In the genomic region with DNA sequence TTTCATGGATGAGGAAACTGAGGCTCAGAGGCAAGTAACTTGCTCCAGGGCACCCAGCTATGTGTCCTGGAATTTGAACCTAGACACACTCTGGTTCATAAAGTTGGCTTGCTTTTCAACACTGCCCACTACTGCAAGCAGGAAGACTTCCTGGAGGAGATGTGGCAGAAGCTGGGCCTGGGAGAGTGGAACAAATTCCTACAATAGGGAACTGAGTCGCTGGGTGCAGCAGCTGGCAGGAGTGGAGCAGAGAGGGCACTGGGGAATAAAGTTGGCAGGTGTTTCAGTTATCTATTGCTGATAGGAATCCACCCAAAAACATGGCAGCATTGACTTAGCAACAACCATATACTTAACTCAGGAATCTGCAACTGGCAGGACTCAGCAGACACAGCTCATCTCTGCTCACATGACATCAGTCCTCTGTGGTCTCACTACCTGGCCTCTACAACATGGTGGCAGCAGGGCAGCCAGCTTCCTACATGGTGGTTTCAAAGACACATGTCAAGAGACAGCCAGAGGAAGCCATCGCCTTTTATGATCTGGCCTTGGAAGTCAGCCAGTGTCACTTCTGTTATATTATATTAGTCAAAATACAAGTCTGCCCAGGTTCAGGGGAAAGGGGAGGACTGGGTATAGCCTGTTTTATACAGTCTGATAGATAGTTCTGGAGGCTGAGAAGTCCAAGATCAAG, we compare ENCODE assay signal across 15 cellular contexts. TPM values are rescaled to one million over a fixed set of nuclear protein-coding genes. Genes with fewer than 3 reads are reported as not detected.
DNase-seq lines count a peak whose midpoint lies in the region; ATAC-seq, FAIRE-seq and TF ChIP-seq lines count a peak whose summit lies in the region.
"Had no signal": no experiment of that assay in that cellular context is flagged by ENCODE, and none has a peak within 500 bp of the region (broad histone marks: within the 10 kb centered on the region; RNA-seq: fewer than 3 reads in every experiment).

No MANE protein-coding gene starts in this region.

- H3K4me3 Mint-ChIP-seq in activated CD8-positive, alpha-beta memory T cell treated with anti-CD3 and anti-CD28 coated beads, Interleukin-2, amount 10 ng/mL, durations not matched to agents 7 days and 5 days, result no peak overlapping the region
- no peak overlapping the region for H3K4me3 Mint-ChIP-seq in naive thymus-derived CD4-positive, alpha-beta T cell
- no peak overlapping the region for H3K4me3 Mint-ChIP-seq in MCF 10A (ENCODE audit: unreplicated experiment)
- H3K4me3 Mint-ChIP-seq: neural progenitor cell had no signal

- FAIRE-seq in frontal cortex (lab: Jason Lieb, UNC), result no peak
- FAIRE-seq: astrocyte had no signal

- H3K9me3 Mint-ChIP-seq in activated CD8-positive, alpha-beta memory T cell treated with anti-CD3 and anti-CD28 coated beads, Interleukin-2, amount 10 ng/mL, durations not matched to agents 7 days and 5 days (ENCODE audit: low read depth), result no peaks in the 10 kb centered on the region
- no peaks in the 10 kb centered on the region for H3K9me3 Mint-ChIP-seq in naive thymus-derived CD4-positive, alpha-beta T cell
- no peaks in the 10 kb centered on the region for H3K9me3 Mint-ChIP-seq in MCF 10A (ENCODE audit: unreplicated experiment)
- H3K9me3 Mint-ChIP-seq: neural progenitor cell had no signal

- H3K27me3 ChIP-seq in naive thymus-derived CD4-positive, alpha-beta T cell (ENCODE audit: control insufficient read depth in 2 of 2, insufficient read depth in 2 of 2, low read length in 2 of 2), result no peaks in the 10 kb centered on the region
- H3K27me3 ChIP-seq: neural progenitor cell, upper lobe of right lung had no signal

- CTCF ChIA-PET in activated CD8-positive, alpha-beta memory T cell treated with anti-CD3 and anti-CD28 coated beads, Interleukin-2, amount 10 ng/mL, durations not matched to agents 7 days and 5 days (lab: Charles Lee), result interaction anchor here (0.9 to 2.5 kb wide), 6 partner anchors 9 to 62 kb away, joined by 3 to 13 read pairs (median 5); no protein-coding TSS in a partner anchor
- CTCF ChIA-PET in naive thymus-derived CD4-positive, alpha-beta T cell (lab: Charles Lee), result interaction anchor here (1.0 kb wide), 2 partner anchors 37 to 39 kb away, joined by 3 read pairs; no protein-coding TSS in a partner anchor
- CTCF ChIA-PET in MCF 10A (lab: Yijun Ruan, JAX), result interaction anchor here (0.5 to 3.3 kb wide), 3 partner anchors 14 to 62 kb away, joined by 3 to 18 read pairs (median 3); no protein-coding TSS in a partner anchor

- H3K4me3 ChIP-seq in naive thymus-derived CD4-positive, alpha-beta T cell (ENCODE audit: low read length), result no peak overlapping the region
- H3K4me3 ChIP-seq: neural progenitor cell, upper lobe of right lung had no signal

- POLR2A ChIA-PET in naive thymus-derived CD4-positive, alpha-beta T cell (lab: Charles Lee), result no interaction called here
- POLR2A ChIA-PET in MCF 10A (lab: Yijun Ruan, JAX), result no interaction called here

- no TSS peak for BruUV-seq in MCF 10A (replicated peaks; lab: Mats Ljungman, UMichigan)

- TF ChIP-seq CTCF in MCF 10A (IDR thresholded peaks at IDR 0.05; ENCODE audit: unreplicated experiment), result no peak

- H3K9me3 ChIP-seq in naive thymus-derived CD4-positive, alpha-beta T cell (ENCODE audit: control insufficient read depth in 2 of 3, low read length in 3 of 3), result no peaks in the 10 kb centered on the region
- H3K9me3 ChIP-seq: upper lobe of right lung had no signal

- H3K27me3 Mint-ChIP-seq in activated CD8-positive, alpha-beta memory T cell treated with anti-CD3 and anti-CD28 coated beads, Interleukin-2, amount 10 ng/mL, durations not matched to agents 7 days and 5 days, result peaks cover 23% of the 10 kb centered on the region
- H3K27me3 Mint-ChIP-seq in naive thymus-derived CD4-positive, alpha-beta T cell, result peaks cover 0 to 15% (median 4%) of the 10 kb centered on the region in 5 donors
- H3K27me3 Mint-ChIP-seq in MCF 10A (ENCODE audit: insufficient read depth, unreplicated experiment), result no peaks in the 10 kb centered on the region

- peak; percentile 60 for DNase-seq in activated CD8-positive, alpha-beta memory T cell treated with anti-CD3 and anti-CD28 coated beads, Interleukin-2, amount 10 ng/mL, durations not matched to agents 7 days and 5 days
- no peak for DNase-seq in activated CD8-positive, alpha-beta memory T cell treated with anti-CD3 and anti-CD28 coated beads for 24 hours
- DNase-seq in NOMO-1 treated with DMSO at 0.1 percent for 48 hours (lab: John Stamatoyannopoulos, UW; ENCODE audit: unreplicated experiment) (peak; percentile 44), MCF 10A (ENCODE audit: unreplicated experiment) (no peak), frontal cortex (ENCODE audit: low spot score in 2 of 2) (no peak)
- no peak for DNase-seq in naive thymus-derived CD4-positive, alpha-beta T cell
- DNase-seq: activated CD8-positive, alpha-beta memory T cell treated with anti-CD3 and anti-CD28 coated beads, Interleukin-2, amount 50 U/mL, for 4 hours; left cardiac atrium; MM.1S; NCI-H774; SW 1271; upper lobe of right lung had no signal

- H3K4me1 ChIP-seq in naive thymus-derived CD4-positive, alpha-beta T cell (ENCODE audit: control insufficient read depth in 2 of 2, insufficient read depth in 2 of 2, low read length in 2 of 2), result no peaks in the 10 kb centered on the region
- H3K4me1 ChIP-seq: neural progenitor cell had no signal

- peaks cover 29% of the 10 kb centered on the region for H3K4me1 Mint-ChIP-seq in activated CD8-positive, alpha-beta memory T cell treated with anti-CD3 and anti-CD28 coated beads, Interleukin-2, amount 10 ng/mL, durations not matched to agents 7 days and 5 days
- peaks cover 6 to 25% (median 8%) of the 10 kb centered on the region in 7 donors for H3K4me1 Mint-ChIP-seq in naive thymus-derived CD4-positive, alpha-beta T cell
- peaks cover 28% of the 10 kb centered on the region for H3K4me1 Mint-ChIP-seq in MCF 10A (ENCODE audit: insufficient read depth, unreplicated experiment)

- peak; percentile 72 for ATAC-seq in activated CD8-positive, alpha-beta memory T cell treated with anti-CD3 and anti-CD28 coated beads, Interleukin-2, amount 10 ng/mL, durations not matched to agents 7 days and 5 days
- peak; percentile 31 for ATAC-seq in naive thymus-derived CD4-positive, alpha-beta T cell
- ATAC-seq: left cardiac atrium, upper lobe of right lung had no signal

- no peaks in the 10 kb centered on the region for H3K36me3 Mint-ChIP-seq in activated CD8-positive, alpha-beta memory T cell treated with anti-CD3 and anti-CD28 coated beads, Interleukin-2, amount 10 ng/mL, durations not matched to agents 7 days and 5 days
- no peaks in the 10 kb centered on the region for H3K36me3 Mint-ChIP-seq in naive thymus-derived CD4-positive, alpha-beta T cell
- no peaks in the 10 kb centered on the region for H3K36me3 Mint-ChIP-seq in MCF 10A (ENCODE audit: insufficient read depth, unreplicated experiment)
- H3K36me3 Mint-ChIP-seq: neural progenitor cell had no signal

- H3K27ac ChIP-seq in naive thymus-derived CD4-positive, alpha-beta T cell (ENCODE audit: low read depth, low read length), result no peak overlapping the region
- H3K27ac ChIP-seq: neural progenitor cell, upper lobe of right lung had no signal

- H3K27ac Mint-ChIP-seq in activated CD8-positive, alpha-beta memory T cell treated with anti-CD3 and anti-CD28 coated beads, Interleukin-2, amount 10 ng/mL, durations not matched to agents 7 days and 5 days, result no peak overlapping the region
- no peak overlapping the region for H3K27ac Mint-ChIP-seq in naive thymus-derived CD4-positive, alpha-beta T cell
- no peak overlapping the region for H3K27ac Mint-ChIP-seq in MCF 10A (ENCODE audit: low read depth, unreplicated experiment)
- H3K27ac Mint-ChIP-seq: neural progenitor cell had no signal

- intact Hi-C loops in naive thymus-derived CD4-positive, alpha-beta T cell (cut with micrococcal nuclease), result loop anchor here in 1 of 2 donors (10.0 kb wide), 1 partner anchor 275 kb away; a partner anchor contains a TSS
- intact Hi-C loops in MCF 10A (cut with micrococcal nuclease), result no loop called here

- H3K36me3 ChIP-seq in naive thymus-derived CD4-positive, alpha-beta T cell (ENCODE audit: control insufficient read depth in 2 of 3, insufficient read depth in 3 of 3, low read length in 3 of 3), result no peaks in the 10 kb centered on the region
- H3K36me3 ChIP-seq: neural progenitor cell, upper lobe of right lung had no signal

RNA-seq across cellular contexts. Expression of a gene that starts 10.6 kb away (rescaled TPM):
- total RNA-seq in activated CD8-positive, alpha-beta memory T cell treated with anti-CD3 and anti-CD28 coated beads, Interleukin-2, amount 10 ng/mL, durations not matched to agents 7 days and 5 days, result under 1 TPM in 1 of 2 experiments, not detected in 1; 0.16 TPM
- total RNA-seq in naive thymus-derived CD4-positive, alpha-beta T cell, result 1 to 10 TPM in 1 of 5 experiments, under 1 TPM in 3, not detected in 1; 0.13 to 1.0 (median 0.57) TPM
- polyA plus RNA-seq in naive thymus-derived CD4-positive, alpha-beta T cell, result under 1 TPM in 1 of 2 donors, not detected in 1; 0.69 TPM
- total RNA-seq in MCF 10A (2022), result 20.6 and 22.7 TPM in 2 replicates
- 4.1 TPM for total RNA-seq in frontal cortex

RNA-seq across cellular contexts. Expression of a gene that starts 30.5 kb away (rescaled TPM):
- under 1 TPM; 0.42 to 0.47 TPM for total RNA-seq in activated CD8-positive, alpha-beta memory T cell treated with anti-CD3 and anti-CD28 coated beads, Interleukin-2, amount 10 ng/mL, durations not matched to agents 7 days and 5 days
- 1 to 10 TPM in 1 of 5 experiments, under 1 TPM in 3, not detected in 1; 0.27 to 1.6 (median 0.62) TPM for total RNA-seq in naive thymus-derived CD4-positive, alpha-beta T cell
- not detected for polyA plus RNA-seq in naive thymus-derived CD4-positive, alpha-beta T cell
- 86.0 and 148 TPM in 2 replicates for total RNA-seq in MCF 10A (2022)
- 1.6 TPM for total RNA-seq in frontal cortex

RNA-seq across cellular contexts. Expression of a gene that starts 43.6 kb away (rescaled TPM):
- 100 to 1,000 TPM; 196 to 220 TPM for total RNA-seq in activated CD8-positive, alpha-beta memory T cell treated with anti-CD3 and anti-CD28 coated beads, Interleukin-2, amount 10 ng/mL, durations not matched to agents 7 days and 5 days
- total RNA-seq in naive thymus-derived CD4-positive, alpha-beta T cell, result 100 to 1,000 TPM; 146 to 223 (median 203) TPM
- polyA plus RNA-seq in naive thymus-derived CD4-positive, alpha-beta T cell, result 100 to 1,000 TPM; 350 to 449 TPM
- total RNA-seq in MCF 10A (2022), result 0.56 and 1.2 TPM in 2 replicates
- 1.6 TPM for total RNA-seq in frontal cortex

RNA-seq across cellular contexts. Expression of a gene that starts 50.1 kb away (rescaled TPM):
- total RNA-seq in activated CD8-positive, alpha-beta memory T cell treated with anti-CD3 and anti-CD28 coated beads, Interleukin-2, amount 10 ng/mL, durations not matched to agents 7 days and 5 days, result not detected
- total RNA-seq in naive thymus-derived CD4-positive, alpha-beta T cell, result 100 to 1,000 TPM in 1 of 5 experiments, 1 to 10 TPM in 1, not detected in 3; 6.4 to 123 TPM
- polyA plus RNA-seq in naive thymus-derived CD4-positive, alpha-beta T cell, result under 1 TPM in 1 of 2 donors, not detected in 1; 0.71 TPM
- not detected in 2 replicates for total RNA-seq in MCF 10A (2022)
- not detected for total RNA-seq in frontal cortex
- total RNA-seq: astrocyte, fibroblast of villous mesenchyme, left cardiac atrium had no signal

Comparison
In these comparisons a context has a peak if more than half of its experiments do, and no peak if none do; other contexts are left out.
1. DNase-seq: peak in activated CD8-positive, alpha-beta memory T cell treated with anti-CD3 and anti-CD28 coated beads, Interleukin-2, amount 10 ng/mL, durations not matched to agents 7 days and 5 days (single experiment) and NOMO-1 treated with DMSO at 0.1 percent for 48 hours (single experiment); none in activated CD8-positive, alpha-beta memory T cell treated with anti-CD3 and anti-CD28 coated beads for 24 hours (single experiment), naive thymus-derived CD4-positive, alpha-beta T cell (0 of 9), MCF 10A (single experiment) and frontal cortex (0 of 2).
2. RNA of a gene that starts 30.5 kb away (total RNA-seq): 86.0 to 148 TPM in MCF 10A; 1.6 TPM in frontal cortex (single experiment), 0.42 to 0.47 TPM in activated CD8-positive, alpha-beta memory T cell treated with anti-CD3 and anti-CD28 coated beads, Interleukin-2, amount 10 ng/mL, durations not matched to agents 7 days and 5 days and 0.27 to 1.6 TPM in naive thymus-derived CD4-positive, alpha-beta T cell; every median in the first group is over 10 times any median in the second.
3. RNA of a gene that starts 43.6 kb away (total RNA-seq): 196 to 220 TPM in activated CD8-positive, alpha-beta memory T cell treated with anti-CD3 and anti-CD28 coated beads, Interleukin-2, amount 10 ng/mL, durations not matched to agents 7 days and 5 days and 146 to 223 TPM in naive thymus-derived CD4-positive, alpha-beta T cell; 1.6 TPM in frontal cortex (single experiment) and 0.56 to 1.2 TPM in MCF 10A; every median in the first group is over 10 times any median in the second.